In genomic region chr15:72375501-72375845, GRCh38 we compare ENCODE assay signal across 8 cellular contexts. TPM values are rescaled to one million over a fixed set of nuclear protein-coding genes. Genes with fewer than 3 reads are reported as not detected.
DNase-seq lines count a peak whose midpoint lies in the region; TF ChIP-seq lines count a peak whose summit lies in the region.

No MANE protein-coding gene starts in this region.

- H3K4me1 Mint-ChIP-seq in mesothelial cell of epicardium: peaks cover 33% of the 10 kb centered on the region

- peak overlapping the region; percentile 95 for H3K27ac Mint-ChIP-seq in mesothelial cell of epicardium

- H3K9ac ChIP-seq in duodenal mucosa (ENCODE audit: low read depth in 1 of 2, low read length in 2 of 2): peak overlapping the region; percentile 91 to 99

- under 1% methylated on average over 17 of the region's 17 CpGs for WGBS in urinary bladder

- H3K36me3 Mint-ChIP-seq in mesothelial cell of epicardium: no peaks in the 10 kb centered on the region

- H3K4me3 ChIP-seq in HFF-Myc (replicated peaks; ENCODE audit: low read depth, low read length) (peak overlapping the region; percentile 96), NB4 (ENCODE audit: low read depth, low read length) (peak overlapping the region; percentile 91), duodenal mucosa (ENCODE audit: low read depth in 1 of 2, low read length in 2 of 2) (peak overlapping the region; percentile 93 to 99), urinary bladder (ENCODE audit: low read depth, low read length) (peak overlapping the region; percentile 62)

- no peak for TF ChIP-seq POLR2A in NB4 (IDR thresholded peaks at IDR 0.05; ENCODE audit: extremely low read depth, insufficient read length)

- peaks cover 0 to 7% of the 10 kb centered on the region in 2 donors for H3K36me3 ChIP-seq in duodenal mucosa (ENCODE audit: control insufficient read depth in 1 of 2, insufficient read depth in 2 of 2, low read length in 2 of 2)
- H3K36me3 ChIP-seq in urinary bladder (ENCODE audit: insufficient read depth): peaks cover 1% of the 10 kb centered on the region

- TF ChIP-seq CTCF in HFF-Myc (IDR thresholded peaks at IDR 0.05; ENCODE audit: low read depth, low read length, missing control alignments) (no peak), NB4 (IDR thresholded peaks at IDR 0.05; ENCODE audit: low read depth, low read length) (no peak), mesothelial cell of epicardium (IDR thresholded peaks at IDR 0.05; ENCODE audit: unreplicated experiment) (no peak)

- peak overlapping the region; percentile 79 for H3K27ac ChIP-seq in duodenal mucosa (ENCODE audit: low read depth, low read length)
- H3K27ac ChIP-seq in urinary bladder (ENCODE audit: low read depth): peak overlapping the region; percentile 51

- H3K4me1 ChIP-seq in duodenal mucosa (ENCODE audit: control insufficient read depth in 1 of 2, insufficient read depth in 2 of 2, low read length in 2 of 2) (peaks cover 12 to 22% of the 10 kb centered on the region in 2 donors), urinary bladder (ENCODE audit: insufficient read depth) (no peaks in the 10 kb centered on the region)

- peak overlapping the region; percentile 85 for H3K4me3 Mint-ChIP-seq in mesothelial cell of epicardium

- H3K9me3 Mint-ChIP-seq in mesothelial cell of epicardium: no peaks in the 10 kb centered on the region

- no peaks in the 10 kb centered on the region for H3K9me3 ChIP-seq in duodenal mucosa (ENCODE audit: control insufficient read depth in 1 of 2, low read length in 2 of 2)

- no peaks in the 10 kb centered on the region for H3K27me3 ChIP-seq in duodenal mucosa (ENCODE audit: control insufficient read depth in 1 of 2, insufficient read depth in 2 of 2, low read length in 2 of 2)

- DNase-seq in DMS 273 (lab: John Stamatoyannopoulos, UW; ENCODE audit: unreplicated experiment) (peak; percentile 22), DMS 273 treated with DMSO at 0.1 percent for 48 hours (lab: John Stamatoyannopoulos, UW) (no peak), HFF-Myc (ENCODE audit: extremely low read depth, low read depth) (no peak), NB4 (ENCODE audit: low read depth) (peak; percentile 61), mesothelial cell of epicardium (ENCODE audit: low spot score in 2 of 2, unreplicated experiment in 2 of 2) (no peak)
- DNase-seq in stimulated activated CD4-positive, alpha-beta T cell treated with anti-CD3 and anti-CD28 coated beads, Interleukin-4, amount 100 ng/mL, for 1 hour: no peak

- H3K27me3 Mint-ChIP-seq in mesothelial cell of epicardium (ENCODE audit: low read depth): peaks cover 6% of the 10 kb centered on the region

RNA-seq across cellular contexts. Expression of gene HEXA, which starts 0.3 kb away (rescaled TPM):
- total RNA-seq in mesothelial cell of epicardium: 91.5 to 98.6 TPM (median 98.4 TPM) in 3 replicates
- 64.0 TPM for total RNA-seq in urinary bladder
- polyA plus RNA-seq in urinary bladder: 87.1 TPM

RNA-seq across cellular contexts. Expression of gene TMEM202, which starts 22.6 kb away (rescaled TPM):
- total RNA-seq in mesothelial cell of epicardium (not detected in 3 replicates), urinary bladder (not detected)
- polyA plus RNA-seq in urinary bladder: not detected

RNA-seq across cellular contexts. Expression of gene CELF6, which starts 55.5 kb away (rescaled TPM):
- 1.2 to 1.9 TPM (median 1.3 TPM) in 3 replicates for total RNA-seq in mesothelial cell of epicardium
- 1.5 TPM for total RNA-seq in urinary bladder
- polyA plus RNA-seq in urinary bladder: 3.0 TPM

Comparison
In these comparisons a context has a peak if more than half of its experiments do, and no peak if none do; other contexts are left out.
1. DNase-seq: peak in DMS 273 (single experiment) and NB4 (single experiment); none in DMS 273 treated with DMSO at 0.1 percent for 48 hours (single experiment), HFF-Myc (single experiment), mesothelial cell of epicardium (0 of 2) and stimulated activated CD4-positive, alpha-beta T cell treated with anti-CD3 and anti-CD28 coated beads, Interleukin-4, amount 100 ng/mL, for 1 hour (single experiment).
2. Peak in every context shown above with its lines, with median percentiles within 50 percentile points of each other: H3K4me3 ChIP-seq.